In the genomic region with DNA sequence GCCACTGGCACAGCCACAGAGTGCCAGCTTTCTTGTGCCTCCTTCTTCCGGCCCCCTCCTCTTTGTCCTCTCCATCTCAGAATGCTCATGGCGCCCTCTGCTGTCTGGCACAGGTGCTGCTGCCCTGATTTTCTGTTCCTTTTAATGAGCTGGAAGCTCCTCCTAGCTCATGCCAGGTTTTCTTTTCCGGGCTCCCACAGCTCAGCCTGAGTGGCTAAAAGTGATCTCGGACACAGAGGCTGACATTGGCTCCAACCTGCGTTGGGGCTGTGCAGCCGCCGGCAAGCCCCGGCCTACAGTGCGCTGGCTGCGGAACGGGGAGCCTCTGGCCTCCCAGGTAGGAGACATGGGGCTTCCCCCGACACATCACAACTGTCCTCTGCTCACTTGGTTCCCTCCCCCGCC, we compare ENCODE assay signal across 9 cellular contexts. TPM values are rescaled to one million over a fixed set of nuclear protein-coding genes. Genes with fewer than 3 reads are reported as not detected.
A peak's percentile ranks its signal among the peaks of the same experiment; 100 is the strongest.
DNase-seq lines count a peak whose midpoint lies in the region; ATAC-seq and TF ChIP-seq lines count a peak whose summit lies in the region.
"Had no signal": no experiment of that assay in that cellular context is flagged by ENCODE, and none has a peak within 500 bp of the region (broad histone marks: within the 10 kb centered on the region; RNA-seq: fewer than 3 reads in every experiment).

No MANE protein-coding gene starts in this region.

- H3K27me3 ChIP-seq in neutrophil = no peaks in the 10 kb centered on the region

- peaks cover 3 to 10% of the 10 kb centered on the region in 2 experiments for H3K4me1 ChIP-seq in neutrophil (ENCODE audit: control insufficient read depth in 1 of 2, insufficient read depth in 1 of 2, low read depth in 1 of 2, low read length in 1 of 2)

- H3K9me3 ChIP-seq in neutrophil = no peaks in the 10 kb centered on the region

- TF ChIP-seq CTCF in LNCaP clone FGC (IDR thresholded peaks at IDR 0.05; ENCODE audit: control insufficient read depth, extremely low read depth, insufficient read depth) (peak; percentile 96), neutrophil (IDR thresholded peaks at IDR 0.05) (peak; percentile 95)

- DNase-seq in DMS 273 treated with DMSO at 0.1 percent for 48 hours (lab: John Stamatoyannopoulos, UW) = peak; percentile 30
- DNase-seq in LNCaP clone FGC (ENCODE audit: low read depth) = peak; percentile 70
- peak; percentile 45 for DNase-seq in RPMI7951 (ENCODE audit: low read depth)
- peak; percentile 32 to 44 for DNase-seq in activated T-helper 1 cell treated with anti-CD3 and anti-CD28 coated beads, Interleukin-2, amount 50 U/mL, for 16 hours (ENCODE audit: low read depth in 1 of 2, low spot score in 1 of 2)
- peak; percentile 40 for DNase-seq in fibroblast of the conjunctiva (ENCODE audit: low read depth)
- peak; percentile 96 for DNase-seq in superior temporal gyrus (ENCODE audit: extremely low spot score)

- no peak for ATAC-seq in GM18873 (IDR thresholded peaks at IDR 0.05; ENCODE audit: low FRiP score, unreplicated experiment)

- H3K4me3 ChIP-seq in LNCaP clone FGC (ENCODE audit: low read depth, low read length) (no peak overlapping the region), neutrophil (ENCODE audit: low read depth in 1 of 2, low read length in 1 of 2) (no peak overlapping the region)

- H3K27ac ChIP-seq in neutrophil = no peak overlapping the region

- no peaks in the 10 kb centered on the region for H3K36me3 ChIP-seq in neutrophil

RNA-seq across cellular contexts. Expression of gene CNTN2, which starts 18.7 kb away (rescaled TPM):
- not detected in 2 replicates for total RNA-seq in RPMI7951 (2014; rRNA removed; shearing (Covaris generic))
- total RNA-seq: T-helper 1 cell treated with Interleukin-12 subunit alpha and Interleukin-12 subunit beta and Interleukin-4 antibody, amounts not matched to agents 30 ng/mL and 1 ng/mL, for 36 hours had no signal

RNA-seq across cellular contexts. Expression of gene TMEM81, which starts 22.6 kb away (rescaled TPM):
- 1.8 and 2.0 TPM in 2 replicates for total RNA-seq in RPMI7951 (2014; rRNA removed; shearing (Covaris generic))

Comparison
In these comparisons a context has a peak if more than half of its experiments do, and no peak if none do; other contexts are left out.
1. DNase-seq: peak in every context shown above with its lines; median percentile 96 in superior temporal gyrus; 70 in LNCaP clone FGC; 45 in RPMI7951; 40 in fibroblast of the conjunctiva; 38 in activated T-helper 1 cell treated with anti-CD3 and anti-CD28 coated beads, Interleukin-2, amount 50 U/mL, for 16 hours; 30 in DMS 273 treated with DMSO at 0.1 percent for 48 hours.